Comparison of ENCODE assay signal across 19 cellular contexts in the genomic region with DNA sequence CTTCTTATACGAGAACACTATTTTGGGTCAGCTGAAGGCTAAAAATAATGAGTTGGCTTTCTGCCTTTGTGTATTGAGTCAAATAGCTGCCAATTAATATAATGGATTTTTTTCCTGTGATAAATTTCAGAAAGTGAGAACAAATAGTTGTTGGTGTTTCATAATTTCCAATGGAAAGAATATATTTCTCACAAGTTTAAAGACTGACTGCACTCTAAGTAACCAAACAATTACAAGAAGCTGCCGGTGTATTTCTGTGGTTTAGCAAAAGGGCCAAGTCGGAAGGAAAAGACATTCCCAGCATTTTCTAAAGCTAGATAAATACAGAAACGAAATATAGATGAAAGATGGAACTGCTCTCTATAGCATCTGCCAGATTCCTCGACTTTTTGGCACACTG.
"Had no signal": no experiment of that assay in that cellular context is flagged by ENCODE, and none has a peak within 500 bp of the region (broad histone marks: within the 10 kb centered on the region; RNA-seq: fewer than 3 reads in every experiment).

No MANE protein-coding gene starts in this region.

- DNase-seq: activated CD4-positive, alpha-beta T cell treated with anti-CD3 and anti-CD28 coated beads, Interleukin-2, amount 50 U/mL, for 4 hours; activated effector memory CD4-positive, alpha-beta T cell treated with anti-CD3 and anti-CD28 coated beads, Interleukin-2, amount 50 U/mL, for 16 hours; activated naive CD4-positive, alpha-beta T cell treated with anti-CD3 and anti-CD28 coated beads, Interleukin-2, amount 50 U/mL, for 16 hours; activated T-cell treated with anti-CD3 and anti-CD28 coated beads, Interleukin-2, amount 50 U/mL, for 72 hours; body of pancreas; caudate nucleus; head of caudate nucleus; kidney; left lung; midbrain; nephron progenitor cell; occipital lobe; posterior cingulate gyrus; stimulated activated CD4-positive, alpha-beta T cell treated with anti-CD3 and anti-CD28 coated beads, Interleukin-2, amount 100 ng/mL, for 24 hours; stimulated activated naive CD4-positive, alpha-beta T cell treated with Interleukin-2 at 50 U/mL for 16 hours; substantia nigra; transverse colon; uterus had no signal

- ATAC-seq: activated T-cell treated with anti-CD3 and anti-CD28 coated beads, Interleukin-2, amount 50 U/mL, for 72 hours; body of pancreas; left lung had no signal

- H3K27ac Mint-ChIP-seq: activated T-cell treated with anti-CD3 and anti-CD28 coated beads, Interleukin-2, amount 50 U/mL, for 72 hours; nephron progenitor cell; T-helper 2 cell treated with Interferon-gamma antibody and Interleukin-4, amounts not matched to agents 5 μg/mL and 100 μg/mL, for 36 hours had no signal

- H3K9me3 ChIP-seq: body of pancreas, left lung, transverse colon, uterus had no signal

- H3K27ac ChIP-seq: body of pancreas, left lung, transverse colon, uterus had no signal

- H3K4me1 ChIP-seq: body of pancreas, left lung, transverse colon had no signal

- H3K27me3 ChIP-seq: body of pancreas, left lung, transverse colon, uterus had no signal

- H3K4me3 ChIP-seq: body of pancreas, left lung, transverse colon, uterus had no signal

- H3K9me3 Mint-ChIP-seq: activated T-cell treated with anti-CD3 and anti-CD28 coated beads, Interleukin-2, amount 50 U/mL, for 72 hours; nephron progenitor cell; T-helper 2 cell treated with Interferon-gamma antibody and Interleukin-4, amounts not matched to agents 5 μg/mL and 100 μg/mL, for 36 hours had no signal

- H3K4me3 Mint-ChIP-seq: activated T-cell treated with anti-CD3 and anti-CD28 coated beads, Interleukin-2, amount 50 U/mL, for 72 hours; nephron progenitor cell; T-helper 2 cell treated with Interferon-gamma antibody and Interleukin-4, amounts not matched to agents 5 μg/mL and 100 μg/mL, for 36 hours had no signal

- H3K36me3 ChIP-seq: left lung, transverse colon, uterus had no signal
